In genomic region chr16:16371136-16371735, GRCh38 we compare ENCODE assay signal across 7 cellular contexts. TPM values are rescaled to one million over a fixed set of nuclear protein-coding genes. Genes with fewer than 3 reads are reported as not detected.
DNase-seq lines count a peak whose midpoint lies in the region; ATAC-seq and TF ChIP-seq lines count a peak whose summit lies in the region.
"Not testable (repeated sequence)": the region's sequence is repeated elsewhere in the genome, so short reads cannot be mapped to it uniquely, and the experiment has no call there.

No MANE protein-coding gene starts in this region.

- not testable (repeated sequence) for H3K9ac ChIP-seq in colonic mucosa (ENCODE audit: low read depth in 2 of 2, low read length in 2 of 2)

- not testable (repeated sequence) for H3K36me3 Mint-ChIP-seq in activated CD8-positive, alpha-beta memory T cell treated with anti-CD3 and anti-CD28 coated beads, Interleukin-2, amount 10 ng/mL, durations not matched to agents 7 days and 5 days

- not testable (repeated sequence) for H3K27ac Mint-ChIP-seq in activated CD8-positive, alpha-beta memory T cell treated with anti-CD3 and anti-CD28 coated beads, Interleukin-2, amount 10 ng/mL, durations not matched to agents 7 days and 5 days

- H3K9me3 Mint-ChIP-seq in activated CD8-positive, alpha-beta memory T cell treated with anti-CD3 and anti-CD28 coated beads, Interleukin-2, amount 10 ng/mL, durations not matched to agents 7 days and 5 days (ENCODE audit: low read depth) = not testable (repeated sequence)

- 83 to 86% (median 85%) methylated on average over 10 to 22 of the region's 43 CpGs for WGBS in psoas muscle, 3 donors

- not testable (repeated sequence) for TF ChIP-seq CTCF in RWPE2 (IDR thresholded peaks at IDR 0.05; ENCODE audit: poor library complexity, severe bottlenecking); colonic mucosa (IDR thresholded peaks at IDR 0.05); lower lobe of right lung (IDR thresholded peaks at IDR 0.05); psoas muscle (IDR thresholded peaks at IDR 0.05); tibial artery (IDR thresholded peaks at IDR 0.05)

- CTCF ChIA-PET in activated CD8-positive, alpha-beta memory T cell treated with anti-CD3 and anti-CD28 coated beads, Interleukin-2, amount 10 ng/mL, durations not matched to agents 7 days and 5 days (lab: Charles Lee) = not testable (repeated sequence)

- H3K27ac ChIP-seq in RWPE2 (ENCODE audit: poor library complexity, severe bottlenecking); colonic mucosa; lower lobe of right lung; psoas muscle; tibial artery: not testable (repeated sequence)

- H3K9me3 ChIP-seq in RWPE2 (ENCODE audit: severe bottlenecking); colonic mucosa; lower lobe of right lung; psoas muscle; tibial artery: not testable (repeated sequence)

- not testable (repeated sequence) for H3K4me3 Mint-ChIP-seq in activated CD8-positive, alpha-beta memory T cell treated with anti-CD3 and anti-CD28 coated beads, Interleukin-2, amount 10 ng/mL, durations not matched to agents 7 days and 5 days

- not testable (repeated sequence) for H3K27me3 Mint-ChIP-seq in activated CD8-positive, alpha-beta memory T cell treated with anti-CD3 and anti-CD28 coated beads, Interleukin-2, amount 10 ng/mL, durations not matched to agents 7 days and 5 days

- not testable (repeated sequence) for H3K27me3 ChIP-seq in RWPE2 (ENCODE audit: insufficient read depth, poor library complexity, severe bottlenecking); colonic mucosa; lower lobe of right lung (ENCODE audit: low read depth); psoas muscle (ENCODE audit: insufficient read depth in 3 of 3, low read length in 2 of 3); tibial artery

- not testable (repeated sequence) for ATAC-seq in RWPE2 (ENCODE audit: low read depth); activated CD8-positive, alpha-beta memory T cell treated with anti-CD3 and anti-CD28 coated beads, Interleukin-2, amount 10 ng/mL, durations not matched to agents 7 days and 5 days; left ventricle myocardium superior; lower lobe of right lung; psoas muscle

- not testable (repeated sequence) for H3K4me1 Mint-ChIP-seq in activated CD8-positive, alpha-beta memory T cell treated with anti-CD3 and anti-CD28 coated beads, Interleukin-2, amount 10 ng/mL, durations not matched to agents 7 days and 5 days

- H3K4me1 ChIP-seq in RWPE2 (ENCODE audit: insufficient read depth, poor library complexity, severe bottlenecking); colonic mucosa; lower lobe of right lung; psoas muscle; tibial artery: not testable (repeated sequence)

- H3K36me3 ChIP-seq in RWPE2 (ENCODE audit: low read depth); colonic mucosa; lower lobe of right lung; psoas muscle (ENCODE audit: insufficient read depth in 1 of 2, low read depth in 1 of 2); tibial artery: not testable (repeated sequence)

- not testable (repeated sequence) for H3K4me3 ChIP-seq in RWPE2 (ENCODE audit: severe bottlenecking); colonic mucosa; lower lobe of right lung; psoas muscle; tibial artery

- intact Hi-C loops in colonic mucosa (cut with DNase I); left ventricle myocardium superior (cut with micrococcal nuclease); lower lobe of right lung (cut with DNase I); psoas muscle (cut with DNase I); tibial artery (cut with DNase I; ENCODE audit: low total_unique reads): not testable (repeated sequence)

- peak; percentile 15 for DNase-seq in RWPE2 (ENCODE audit: low spot score)
- peak; percentile 26 for DNase-seq in activated CD8-positive, alpha-beta memory T cell treated with anti-CD3 and anti-CD28 coated beads, Interleukin-2, amount 10 ng/mL, durations not matched to agents 7 days and 5 days
- peak; percentile 7 for DNase-seq in colonic mucosa
- DNase-seq in left ventricle myocardium superior = peak; percentile 29
- DNase-seq in lower lobe of right lung = peak; percentile 47
- peak; percentile 7 to 14 for DNase-seq in psoas muscle
- DNase-seq in tibial artery = peak; percentile 15 to 53

RNA-seq across cellular contexts. Expression of gene NPIPA7, which starts 7.7 kb away (rescaled TPM):
- total RNA-seq in activated CD8-positive, alpha-beta memory T cell treated with anti-CD3 and anti-CD28 coated beads, Interleukin-2, amount 10 ng/mL, durations not matched to agents 7 days and 5 days = 10 to 100 TPM; 10.8 to 12.9 TPM
- total RNA-seq in colonic mucosa (1 to 10 TPM; 5.8 to 6.7 TPM), left ventricle myocardium superior (2.9 TPM), lower lobe of right lung (10.0 TPM), psoas muscle (1 to 10 TPM in 3 of 4 donors, not detected in 1; 2.6 to 2.8 (median 2.6) TPM)
- 10 to 100 TPM in 1 of 3 donors, 1 to 10 TPM in 2; 1.7 to 12.2 (median 4.8) TPM for polyA plus RNA-seq in psoas muscle
